ENCODE assay signal across 10 cellular contexts in the genomic region with DNA sequence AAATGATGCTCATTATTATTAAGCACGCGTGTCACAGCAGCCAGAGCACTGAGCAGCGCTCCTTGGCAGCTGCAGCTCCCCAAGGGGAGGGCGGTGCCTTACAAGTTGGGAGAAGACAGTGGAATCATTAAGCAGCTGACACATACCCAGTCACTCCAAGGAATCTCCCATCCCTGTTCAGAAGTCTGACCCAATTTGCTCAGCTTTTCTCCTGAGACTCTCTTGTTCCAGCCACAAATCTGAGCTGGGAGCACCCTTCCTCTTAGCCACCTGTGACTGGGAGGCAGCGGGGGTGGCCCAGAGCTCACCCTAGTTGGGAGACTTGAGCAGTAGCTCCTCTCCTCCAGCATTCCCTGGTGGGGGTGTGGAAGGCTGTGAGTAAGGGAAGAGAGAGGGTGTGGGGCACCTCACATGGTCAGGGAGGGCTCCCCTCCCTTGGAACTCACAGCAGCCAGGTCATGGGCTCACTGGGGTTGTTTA.
DNase-seq lines count a peak whose midpoint lies in the region; ATAC-seq lines count a peak whose summit lies in the region.
"Had no signal": no experiment of that assay in that cellular context is flagged by ENCODE, and none has a peak within 500 bp of the region (broad histone marks: within the 10 kb centered on the region; RNA-seq: fewer than 3 reads in every experiment).

No MANE protein-coding gene starts in this region.

- no peak overlapping the region for H3K14ac ChIP-seq in neuronal stem cell (ENCODE audit: low read length)

- no peak overlapping the region for H2BK15ac ChIP-seq in neuronal stem cell (ENCODE audit: low read length)

- no CpG with 5 or more reads among the region's 5 CpGs for WGBS in neuronal stem cell (ENCODE audit: extremely low coverage in 2 of 2, insufficient read length in 2 of 2, insufficient replicate concordance in 1 of 2), 2 donors

- no peak overlapping the region for H2BK5ac ChIP-seq in neuronal stem cell (ENCODE audit: low read length)

- no peak overlapping the region for H2BK120ac ChIP-seq in neuronal stem cell (ENCODE audit: low read depth, low read length)

- no peak overlapping the region for H3K4ac ChIP-seq in neuronal stem cell (ENCODE audit: low read length)

- intact Hi-C loops in Right ventricle myocardium inferior (cut with DNase I): no loop called here
- intact Hi-C loops in cardiac septum (cut with DNase I): no loop called here

- no peak overlapping the region for H2AK5ac ChIP-seq in neuronal stem cell (ENCODE audit: low read depth, low read length)

- H3K27me3 ChIP-seq in neuronal stem cell (ENCODE audit: control insufficient read depth in 3 of 3, insufficient read depth in 3 of 3, low read depth in 1 of 3, low read length in 3 of 3): no peaks in the 10 kb centered on the region

- peaks cover 7 to 10% of the 10 kb centered on the region in 2 donors for H3K4me1 ChIP-seq in neuronal stem cell (ENCODE audit: control insufficient read depth in 2 of 2, insufficient read depth in 1 of 2, low read depth in 1 of 2, low read length in 2 of 2)
- H3K4me1 ChIP-seq: A549 had no signal

- H3K23ac ChIP-seq in neuronal stem cell (ENCODE audit: low read depth, low read length, poor library complexity): no peak overlapping the region

- no peak overlapping the region for H4K8ac ChIP-seq in neuronal stem cell (ENCODE audit: low read depth, low read length)

- H3K4me3 ChIP-seq in neuronal stem cell (ENCODE audit: low read length in 2 of 2): no peak overlapping the region
- H3K4me3 ChIP-seq: A549 had no signal

- H3K27ac ChIP-seq in neuronal stem cell (replicated peaks; ENCODE audit: low read length): no peak overlapping the region
- H3K27ac ChIP-seq: A549 had no signal

- peak overlapping the region; percentile 68 for H3K18ac ChIP-seq in neuronal stem cell (ENCODE audit: low read length)

- DNase-seq in Right ventricle myocardium inferior (ENCODE audit: missing footprints) (peak; percentile 88), cardiac septum (ENCODE audit: low spot score) (no peak), fibroblast of peridontal ligament (ENCODE audit: extremely low read depth) (peak; percentile 78), neuronal stem cell (ENCODE audit: low spot score) (no peak)
- DNase-seq in stimulated activated CD8-positive, alpha-beta memory T cell treated with anti-CD3 and anti-CD28 coated beads, Interleukin-4, amount 100 ng/mL, for 48 hours: no peak
- DNase-seq: activated gamma-delta T cell treated with Interleukin-2 at 50 U/mL for 16 hours had no signal

- H3K79me1 ChIP-seq in neuronal stem cell (ENCODE audit: low read depth, low read length): no peaks in the 10 kb centered on the region

- no peaks in the 10 kb centered on the region for H3K36me3 ChIP-seq in neuronal stem cell (replicated peaks in 1 of 2; ENCODE audit: control insufficient read depth in 2 of 2, insufficient read depth in 2 of 2, low read length in 2 of 2)

- no peak overlapping the region for H3K9ac ChIP-seq in neuronal stem cell (ENCODE audit: low read depth, low read length, poor library complexity)

- no peak overlapping the region for H3K4me2 ChIP-seq in neuronal stem cell (ENCODE audit: insufficient read depth, low read length, poor library complexity, severe bottlenecking)
- H3K4me2 ChIP-seq: A549 had no signal

- H2AFZ ChIP-seq in neuronal stem cell (ENCODE audit: low read length): peak overlapping the region; percentile 56

- ATAC-seq in Right ventricle myocardium inferior (peak; percentile 87), HG02759 (IDR thresholded peaks at IDR 0.05; ENCODE audit: unreplicated experiment) (no peak), HG02981 (IDR thresholded peaks at IDR 0.05; ENCODE audit: unreplicated experiment) (no peak), HG03196 (IDR thresholded peaks at IDR 0.05; ENCODE audit: unreplicated experiment) (no peak)
- ATAC-seq: A549 had no signal

- H3K9me3 ChIP-seq in neuronal stem cell (replicated peaks in 1 of 2; ENCODE audit: control insufficient read depth in 2 of 2, insufficient read depth in 1 of 2, low read depth in 1 of 2, low read length in 2 of 2): no peaks in the 10 kb centered on the region
- H3K9me3 ChIP-seq: A549 had no signal

- H2BK12ac ChIP-seq in neuronal stem cell (ENCODE audit: low read length): peak overlapping the region; percentile 28

- no peak overlapping the region for H4K91ac ChIP-seq in neuronal stem cell (ENCODE audit: low read depth, low read length, poor library complexity)

Comparison
In these comparisons a context has a peak if more than half of its experiments do, and no peak if none do; other contexts are left out.
1. DNase-seq: peak in Right ventricle myocardium inferior (single experiment) and fibroblast of peridontal ligament (single experiment); none in cardiac septum (single experiment), neuronal stem cell (single experiment) and stimulated activated CD8-positive, alpha-beta memory T cell treated with anti-CD3 and anti-CD28 coated beads, Interleukin-4, amount 100 ng/mL, for 48 hours (single experiment).